In genomic region chr15:42605281-42605744, GRCh38 we compare ENCODE assay signal across 8 cellular contexts. TPM values are rescaled to one million over a fixed set of nuclear protein-coding genes. Genes with fewer than 3 reads are reported as not detected.
DNase-seq lines count a peak whose midpoint lies in the region; ATAC-seq and TF ChIP-seq lines count a peak whose summit lies in the region.

No MANE protein-coding gene starts in this region.

- H4K20me1 ChIP-seq in MM.1S (ENCODE audit: insufficient read depth, low read length): no peaks in the 10 kb centered on the region

- H3K4me1 ChIP-seq in MM.1S (ENCODE audit: low read length): peaks cover 66% of the 10 kb centered on the region
- H3K4me1 ChIP-seq in rectal smooth muscle tissue (ENCODE audit: control insufficient read depth, insufficient read depth, low read length): peaks cover 14% of the 10 kb centered on the region

- H3K27me3 ChIP-seq in MM.1S (replicated peaks; ENCODE audit: insufficient read depth, low read length): no peaks in the 10 kb centered on the region
- no peaks in the 10 kb centered on the region for H3K27me3 ChIP-seq in rectal smooth muscle tissue (ENCODE audit: control insufficient read depth, insufficient read depth, low read length)

- peaks cover 54% of the 10 kb centered on the region for H3K79me2 ChIP-seq in MM.1S (ENCODE audit: low read length)

- peak overlapping the region; percentile 95 for H3K27ac ChIP-seq in MM.1S (ENCODE audit: low read length)
- H3K27ac ChIP-seq in rectal smooth muscle tissue (ENCODE audit: low read depth, low read length): peak overlapping the region; percentile 38
- H3K27ac ChIP-seq in caudate nucleus (ENCODE audit: low read depth, low read length): no peak overlapping the region

- TF ChIP-seq CTCF in MM.1S (IDR thresholded peaks at IDR 0.05; ENCODE audit: low read length) (no peak), cardiac fibroblast (IDR thresholded peaks at IDR 0.05; ENCODE audit: low read depth, low read length) (no peak)

- H3F3A ChIP-seq in MM.1S (ENCODE audit: insufficient read depth, low read length): peaks cover 48% of the 10 kb centered on the region

- ATAC-seq in GM18861 (IDR thresholded peaks at IDR 0.05; ENCODE audit: unreplicated experiment) (peak; percentile 30), GM21526 (IDR thresholded peaks at IDR 0.05; ENCODE audit: low FRiP score, unreplicated experiment) (no peak)

- no peaks in the 10 kb centered on the region for H3K36me3 ChIP-seq in MM.1S (replicated peaks; ENCODE audit: insufficient read depth, low read length)
- peaks cover 3% of the 10 kb centered on the region for H3K36me3 ChIP-seq in rectal smooth muscle tissue (ENCODE audit: control insufficient read depth, insufficient read depth, low read length)

- DNase-seq in MM.1S (peak; percentile 94), cardiac fibroblast (ENCODE audit: low read depth in 2 of 2) (peak; percentile 58 to 63), caudate nucleus (lab: John Stamatoyannopoulos, UW) (no peak), ureter (ENCODE audit: low spot score) (no peak), NCI-H187 treated with DMSO at 0.1 percent for 48 hours (lab: John Stamatoyannopoulos, UW) (no peak)

- H3K4me3 ChIP-seq in MM.1S (ENCODE audit: low read length): peak overlapping the region; percentile 4; the same call in 1 of the 2 replicates
- H3K4me3 ChIP-seq in cardiac fibroblast (replicated peaks in 1 of 2; ENCODE audit: low read depth in 2 of 2, low read length in 2 of 2): no peak overlapping the region
- H3K4me3 ChIP-seq in rectal smooth muscle tissue (ENCODE audit: low read length): no peak overlapping the region

- H3K9me2 ChIP-seq in MM.1S (replicated peaks; ENCODE audit: insufficient read depth, low read length): no peaks in the 10 kb centered on the region

- peak overlapping the region; percentile 64 for H3K9ac ChIP-seq in MM.1S (ENCODE audit: low read length)
- H3K9ac ChIP-seq in rectal smooth muscle tissue (ENCODE audit: low read length): no peak overlapping the region

- H3K9me3 ChIP-seq in MM.1S (replicated peaks; ENCODE audit: insufficient read depth, low read length): no peaks in the 10 kb centered on the region

- H2AFZ ChIP-seq in MM.1S (ENCODE audit: low read length): no peak overlapping the region

- H3K4me2 ChIP-seq in MM.1S (ENCODE audit: low read depth, low read length): peak overlapping the region; percentile 54

RNA-seq across cellular contexts. Expression of gene STARD9, which starts 29.9 kb away (rescaled TPM):
- 18.0 TPM for total RNA-seq in ureter

RNA-seq across cellular contexts. Expression of gene HAUS2, which starts 56.7 kb away (rescaled TPM):
- total RNA-seq in ureter: 22.6 TPM

RNA-seq across cellular contexts. Expression of gene LRRC57, which starts 56.7 kb away (rescaled TPM):
- total RNA-seq in ureter: 23.5 TPM

Comparison
In these comparisons a context has a peak if more than half of its experiments do, and no peak if none do; other contexts are left out.
1. DNase-seq: peak in MM.1S (single experiment) and cardiac fibroblast (2 of 2); none in caudate nucleus (0 of 61), ureter (single experiment) and NCI-H187 treated with DMSO at 0.1 percent for 48 hours (single experiment).